In genomic region chr2:230783101-230783500, GRCh38 we compare ENCODE assay signal across 16 cellular contexts.
DNase-seq lines count a peak whose midpoint lies in the region; ATAC-seq, FAIRE-seq and TF ChIP-seq lines count a peak whose summit lies in the region.
"Had no signal": no experiment of that assay in that cellular context is flagged by ENCODE, and none has a peak within 500 bp of the region (broad histone marks: within the 10 kb centered on the region; RNA-seq: fewer than 3 reads in every experiment).

No MANE protein-coding gene starts in this region.

- H3K27ac ChIP-seq in left ventricle myocardium inferior (replicated peaks) (peak overlapping the region; percentile 71), heart left ventricle (no peak overlapping the region), tibial nerve (no peak overlapping the region)
- H3K27ac ChIP-seq: GM23248 had no signal

- intact Hi-C loops in left ventricle myocardium inferior (cut with micrococcal nuclease), result no loop called here
- intact Hi-C loops in heart left ventricle (cut with DNase I), result loop anchor here in 1 of 10 donors (5.0 kb wide), 1 partner anchor 66 kb away; no protein-coding TSS in a partner anchor

- H3K36me3 ChIP-seq in left ventricle myocardium inferior (peaks cover 27% of the 10 kb centered on the region), heart left ventricle (peaks cover 0 to 24% (median 0%) of the 10 kb centered on the region in 9 donors), tibial nerve (peaks cover 0 to 41% (median 0%) of the 10 kb centered on the region in 3 donors)
- H3K36me3 ChIP-seq: BE2C had no signal

- CTCF ChIA-PET in activated CD4-positive, alpha-beta T cell treated with anti-CD3 and anti-CD28 coated beads, Interleukin-2, amount 10 ng/mL, durations not matched to agents 7 days and 5 days (lab: Charles Lee), result interaction anchor here (0.8 to 6.6 kb wide), 2 partner anchors 9 to 60 kb away, joined by 3 to 33 read pairs; no protein-coding TSS in a partner anchor

- TF ChIP-seq CTCF in left ventricle myocardium inferior (IDR thresholded peaks at IDR 0.05; ENCODE audit: borderline replicate concordance) (no peak), heart left ventricle (IDR thresholded peaks at IDR 0.05) (no peak), fibroblast of mammary gland (conservative IDR thresholded peaks at IDR 0.05; ENCODE audit: control insufficient read depth, insufficient read depth, low read depth, low read length) (no peak), tibial nerve (IDR thresholded peaks at IDR 0.05) (no peak)

- H3K4me3 Mint-ChIP-seq in T-helper 17 cell, result no peak overlapping the region
- H3K4me3 Mint-ChIP-seq in activated CD4-positive, alpha-beta T cell treated with anti-CD3 and anti-CD28 coated beads, Interleukin-2, amount 10 ng/mL, durations not matched to agents 7 days and 5 days, result no peak overlapping the region

- H3K4me1 Mint-ChIP-seq in T-helper 17 cell, result peaks cover 42% of the 10 kb centered on the region
- H3K4me1 Mint-ChIP-seq in activated CD4-positive, alpha-beta T cell treated with anti-CD3 and anti-CD28 coated beads, Interleukin-2, amount 10 ng/mL, durations not matched to agents 7 days and 5 days, result peaks cover 59% of the 10 kb centered on the region

- ATAC-seq in heart left ventricle (no peak), T-helper 17 cell (no peak)
- ATAC-seq: K562 had no signal

- no peak overlapping the region for H3K4me3 ChIP-seq in left ventricle myocardium inferior
- H3K4me3 ChIP-seq in heart left ventricle, result no peak overlapping the region
- no peak overlapping the region for H3K4me3 ChIP-seq in fibroblast of mammary gland (ENCODE audit: control insufficient read depth, low read depth, low read length)
- H3K4me3 ChIP-seq in tibial nerve, result no peak overlapping the region
- H3K4me3 ChIP-seq: GM23248, K562 had no signal

- POLR2A ChIA-PET in activated CD4-positive, alpha-beta T cell treated with anti-CD3 and anti-CD28 coated beads, Interleukin-2, amount 10 ng/mL, durations not matched to agents 7 days and 5 days (lab: Charles Lee), result no interaction called here

- WGBS in heart left ventricle, 4 donors, result 94 to 97% (median 96%) methylated on average over 5 of the region's 5 CpGs
- 78 to 84% methylated on average over 5 of the region's 5 CpGs for WGBS in tibial nerve, 2 donors

- H3K27ac Mint-ChIP-seq in T-helper 17 cell, result peak overlapping the region; percentile 65
- no peak overlapping the region for H3K27ac Mint-ChIP-seq in activated CD4-positive, alpha-beta T cell treated with anti-CD3 and anti-CD28 coated beads, Interleukin-2, amount 10 ng/mL, durations not matched to agents 7 days and 5 days

- no peaks in the 10 kb centered on the region for H3K27me3 Mint-ChIP-seq in T-helper 17 cell
- H3K27me3 Mint-ChIP-seq in activated CD4-positive, alpha-beta T cell treated with anti-CD3 and anti-CD28 coated beads, Interleukin-2, amount 10 ng/mL, durations not matched to agents 7 days and 5 days, result no peaks in the 10 kb centered on the region
- H3K27me3 Mint-ChIP-seq: CD8-positive, alpha-beta memory T cell had no signal

- no peak for FAIRE-seq in GM12891 (lab: Jason Lieb, UNC)
- FAIRE-seq: HTR-8/SVneo, K562 had no signal

- TF ChIP-seq EP300 in tibial nerve (IDR thresholded peaks at IDR 0.05), result no peak

- peaks cover 45% of the 10 kb centered on the region for H3K9me3 Mint-ChIP-seq in activated CD4-positive, alpha-beta T cell treated with anti-CD3 and anti-CD28 coated beads, Interleukin-2, amount 10 ng/mL, durations not matched to agents 7 days and 5 days

- H3K9me3 ChIP-seq in left ventricle myocardium inferior (replicated peaks) (peaks cover 13% of the 10 kb centered on the region), heart left ventricle (peaks cover 0 to 25% (median 2%) of the 10 kb centered on the region in 12 donors), T-helper 17 cell (ENCODE audit: control insufficient read depth, low read length, poor library complexity, severe bottlenecking) (no peaks in the 10 kb centered on the region), tibial nerve (peaks cover 0 to 9% (median 0%) of the 10 kb centered on the region in 4 donors)
- H3K9me3 ChIP-seq: BE2C had no signal

- no peaks in the 10 kb centered on the region for H3K27me3 ChIP-seq in left ventricle myocardium inferior (ENCODE audit: low read depth)
- H3K27me3 ChIP-seq in heart left ventricle, result no peaks in the 10 kb centered on the region
- H3K27me3 ChIP-seq in tibial nerve, result no peaks in the 10 kb centered on the region
- H3K27me3 ChIP-seq: BE2C had no signal

- TF ChIP-seq POLR2A in heart left ventricle (IDR thresholded peaks at IDR 0.05) (no peak), GM12891 (IDR thresholded peaks at IDR 0.05; ENCODE audit: low read depth, low read length) (no peak), tibial nerve (IDR thresholded peaks at IDR 0.05) (no peak)

- no peak for DNase-seq in left ventricle myocardium inferior
- no peak for DNase-seq in heart left ventricle
- DNase-seq in T-helper 17 cell, result no peak
- DNase-seq in fibroblast of mammary gland (ENCODE audit: low read depth), result peak; percentile 39
- no peak for DNase-seq in GM12891 (ENCODE audit: insufficient read length, low spot score)
- no peak for DNase-seq in tibial nerve (ENCODE audit: low spot score in 2 of 2)
- no peak for DNase-seq in dermis blood vessel endothelial cell
- no peak for DNase-seq in activated CD4-positive, alpha-beta T cell treated with anti-CD3 and anti-CD28 coated beads, Interleukin-2, amount 10 ng/mL, durations not matched to agents 7 days and 5 days
- DNase-seq: BE2C; CD8-positive, alpha-beta memory T cell; GF-D8; GM23248; NCI-H146; NCI-H345 had no signal

- H3K4me1 ChIP-seq in left ventricle myocardium inferior (peaks cover 61% of the 10 kb centered on the region), heart left ventricle (peaks cover 0 to 68% (median 21%) of the 10 kb centered on the region in 12 donors), tibial nerve (peaks cover 0 to 18% (median 3%) of the 10 kb centered on the region in 4 donors)
- H3K4me1 ChIP-seq: BE2C had no signal

- peaks cover 6% of the 10 kb centered on the region for H3K36me3 Mint-ChIP-seq in T-helper 17 cell (ENCODE audit: low read depth)
- H3K36me3 Mint-ChIP-seq in activated CD4-positive, alpha-beta T cell treated with anti-CD3 and anti-CD28 coated beads, Interleukin-2, amount 10 ng/mL, durations not matched to agents 7 days and 5 days (ENCODE audit: low read depth), result peaks cover 93% of the 10 kb centered on the region

TF ChIP-seq in GM12891, 5 proteins besides CTCF, POLR2A, EP300 and RAD21:
- TF ChIP-seq POU2F2 (IDR thresholded peaks at IDR 0.05; ENCODE audit: low read depth, low read length) (no peak), POLR2AphosphoS5 (IDR thresholded peaks at IDR 0.05; ENCODE audit: low read depth, low read length) (no peak), TAF1 (IDR thresholded peaks at IDR 0.05; ENCODE audit: low read depth, low read length) (no peak), SPI1 (IDR thresholded peaks at IDR 0.05; ENCODE audit: low read depth, low read length) (no peak), PAX5 (IDR thresholded peaks at IDR 0.05; ENCODE audit: insufficient read depth, low read length, severe bottlenecking) (no peak)
